ENCODE assay signal across 17 cellular contexts in genomic region chr4:15765306-15765705, GRCh38. TPM values are rescaled to one million over a fixed set of nuclear protein-coding genes. Genes with fewer than 3 reads are reported as not detected.
DNase-seq lines count a peak whose midpoint lies in the region; ATAC-seq and TF ChIP-seq lines count a peak whose summit lies in the region.
"Had no signal": no experiment of that assay in that cellular context is flagged by ENCODE, and none has a peak within 500 bp of the region (broad histone marks: within the 10 kb centered on the region; RNA-seq: fewer than 3 reads in every experiment).

No MANE protein-coding gene starts in this region.

- no peak for DNase-seq in activated naive CD4-positive, alpha-beta T cell treated with anti-CD3 and anti-CD28 coated beads, Interleukin-2, amount 50 U/mL, for 16 hours
- peak; percentile 35 for DNase-seq in activated CD8-positive, alpha-beta T cell treated with anti-CD3 and anti-CD28 coated beads, Interleukin-2, amount 10 ng/mL, durations not matched to agents 7 days and 5 days
- no peak for DNase-seq in spleen
- no peak for DNase-seq in upper lobe of right lung
- DNase-seq in mesothelial cell of epicardium (ENCODE audit: low spot score in 2 of 2, unreplicated experiment in 2 of 2) = no peak
- DNase-seq in heart right ventricle = no peak
- DNase-seq: activated B cell treated with CpG ODN at 0.5 μM for 24 hours, activated T-cell treated with anti-CD3 and anti-CD28 coated beads for 4 hours, aorta, NCI-H1436, NCI-H446, stomach had no signal

- H3K27me3 Mint-ChIP-seq in activated naive CD4-positive, alpha-beta T cell treated with anti-CD3 and anti-CD28 coated beads, Interleukin-2, amount 50 U/mL, for 24 hours = no peaks in the 10 kb centered on the region
- no peaks in the 10 kb centered on the region for H3K27me3 Mint-ChIP-seq in activated CD8-positive, alpha-beta T cell treated with anti-CD3 and anti-CD28 coated beads, Interleukin-2, amount 10 ng/mL, durations not matched to agents 7 days and 5 days (ENCODE audit: low read depth)
- no peaks in the 10 kb centered on the region for H3K27me3 Mint-ChIP-seq in mesothelial cell of epicardium (ENCODE audit: low read depth)
- H3K27me3 Mint-ChIP-seq: activated B cell treated with CpG ODN at 0.5 μM for 24 hours had no signal

- H3K4me1 ChIP-seq in spleen = peaks cover 9 to 48% (median 20%) of the 10 kb centered on the region in 6 donors
- no peaks in the 10 kb centered on the region for H3K4me1 ChIP-seq in upper lobe of right lung
- H3K4me1 ChIP-seq in heart right ventricle = peaks cover 0 to 15% (median 0%) of the 10 kb centered on the region in 9 donors
- H3K4me1 ChIP-seq: gastroesophageal sphincter, stomach had no signal

- H3K9me3 Mint-ChIP-seq in activated naive CD4-positive, alpha-beta T cell treated with anti-CD3 and anti-CD28 coated beads, Interleukin-2, amount 50 U/mL, for 24 hours = peaks cover 10% of the 10 kb centered on the region
- peaks cover 10% of the 10 kb centered on the region for H3K9me3 Mint-ChIP-seq in activated CD8-positive, alpha-beta T cell treated with anti-CD3 and anti-CD28 coated beads, Interleukin-2, amount 10 ng/mL, durations not matched to agents 7 days and 5 days (ENCODE audit: insufficient read depth)
- H3K9me3 Mint-ChIP-seq in mesothelial cell of epicardium = peaks cover 5% of the 10 kb centered on the region
- H3K9me3 Mint-ChIP-seq: activated B cell treated with CpG ODN at 0.5 μM for 24 hours had no signal

- H3K4me3 ChIP-seq in spleen (no peak overlapping the region), upper lobe of right lung (no peak overlapping the region), heart right ventricle (no peak overlapping the region)
- H3K4me3 ChIP-seq: gastroesophageal sphincter, stomach had no signal

- CTCF ChIA-PET in activated CD8-positive, alpha-beta T cell treated with anti-CD3 and anti-CD28 coated beads, Interleukin-2, amount 10 ng/mL, durations not matched to agents 7 days and 5 days (lab: Charles Lee) = interaction anchor here (1.7 to 3.4 kb wide), 3 partner anchors 9 to 14 kb away, joined by 5 to 73 read pairs (median 21); partner anchors contain the start of gene CD38

- H3K27me3 ChIP-seq in spleen (replicated peaks in 1 of 7) (no peaks in the 10 kb centered on the region), upper lobe of right lung (no peaks in the 10 kb centered on the region), heart right ventricle (no peaks in the 10 kb centered on the region)
- H3K27me3 ChIP-seq: gastroesophageal sphincter, stomach had no signal

- no peaks in the 10 kb centered on the region for H3K9me3 ChIP-seq in KOPT-K1 (ENCODE audit: insufficient read depth, low read length, poor library complexity, severe bottlenecking)
- H3K9me3 ChIP-seq in spleen = no peaks in the 10 kb centered on the region
- H3K9me3 ChIP-seq in upper lobe of right lung = no peaks in the 10 kb centered on the region
- H3K9me3 ChIP-seq in heart right ventricle = no peaks in the 10 kb centered on the region
- H3K9me3 ChIP-seq: gastroesophageal sphincter, stomach had no signal

- POLR2A ChIA-PET in activated CD8-positive, alpha-beta T cell treated with anti-CD3 and anti-CD28 coated beads, Interleukin-2, amount 10 ng/mL, durations not matched to agents 7 days and 5 days (lab: Charles Lee) = interaction anchor here (2.7 to 6.7 kb wide), 2 partner anchors 8 to 14 kb away, joined by 38 to 83 read pairs; partner anchors contain the start of gene CD38

- H3K4me3 Mint-ChIP-seq in activated naive CD4-positive, alpha-beta T cell treated with anti-CD3 and anti-CD28 coated beads, Interleukin-2, amount 50 U/mL, for 24 hours = peak overlapping the region; percentile 12
- peak overlapping the region; percentile 51 for H3K4me3 Mint-ChIP-seq in activated CD8-positive, alpha-beta T cell treated with anti-CD3 and anti-CD28 coated beads, Interleukin-2, amount 10 ng/mL, durations not matched to agents 7 days and 5 days
- H3K4me3 Mint-ChIP-seq in mesothelial cell of epicardium = no peak overlapping the region
- H3K4me3 Mint-ChIP-seq: activated B cell treated with CpG ODN at 0.5 μM for 24 hours had no signal

- 28 to 46% (median 38%) methylated on average over 7 of the region's 7 CpGs for WGBS in spleen, 5 donors
- WGBS in heart right ventricle, 2 donors = 49 to 55% methylated on average over 7 of the region's 7 CpGs

- intact Hi-C loops in spleen (cut with DNase I; ENCODE audit: low total_unique reads) = no loop called here
- intact Hi-C loops in upper lobe of right lung (cut with DNase I) = no loop called here
- intact Hi-C loops in heart right ventricle (cut with DNase I) = no loop called here

- no peak for TF ChIP-seq CTCF in spleen (IDR thresholded peaks at IDR 0.05 in 8 of 11, conservative IDR thresholded peaks at IDR 0.05 in 3 of 11)
- no peak for TF ChIP-seq CTCF in upper lobe of right lung (IDR thresholded peaks at IDR 0.05)
- no peak for TF ChIP-seq CTCF in mesothelial cell of epicardium (IDR thresholded peaks at IDR 0.05; ENCODE audit: unreplicated experiment)
- TF ChIP-seq CTCF in heart right ventricle (IDR thresholded peaks at IDR 0.05) = no peak

- H3K36me3 Mint-ChIP-seq in activated naive CD4-positive, alpha-beta T cell treated with anti-CD3 and anti-CD28 coated beads, Interleukin-2, amount 50 U/mL, for 24 hours = peaks cover 4% of the 10 kb centered on the region
- peaks cover 20% of the 10 kb centered on the region for H3K36me3 Mint-ChIP-seq in activated CD8-positive, alpha-beta T cell treated with anti-CD3 and anti-CD28 coated beads, Interleukin-2, amount 10 ng/mL, durations not matched to agents 7 days and 5 days (ENCODE audit: low read depth)
- no peaks in the 10 kb centered on the region for H3K36me3 Mint-ChIP-seq in mesothelial cell of epicardium

- peaks cover 61% of the 10 kb centered on the region for H3K4me1 Mint-ChIP-seq in activated naive CD4-positive, alpha-beta T cell treated with anti-CD3 and anti-CD28 coated beads, Interleukin-2, amount 50 U/mL, for 24 hours
- peaks cover 72% of the 10 kb centered on the region for H3K4me1 Mint-ChIP-seq in activated CD8-positive, alpha-beta T cell treated with anti-CD3 and anti-CD28 coated beads, Interleukin-2, amount 10 ng/mL, durations not matched to agents 7 days and 5 days (ENCODE audit: low read depth)
- H3K4me1 Mint-ChIP-seq in mesothelial cell of epicardium = no peaks in the 10 kb centered on the region

- H3K27ac ChIP-seq in KOPT-K1 (ENCODE audit: low read depth, low read length, poor library complexity, severe bottlenecking) (peak overlapping the region; percentile 86), spleen (peak overlapping the region in 5 of 8 donors; percentile 16 to 59 (median 40)), upper lobe of right lung (no peak overlapping the region), heart right ventricle (no peak overlapping the region)
- H3K27ac ChIP-seq: epithelial cell of prostate, gastroesophageal sphincter, stomach had no signal

- peak; percentile 3 for ATAC-seq in activated CD8-positive, alpha-beta T cell treated with anti-CD3 and anti-CD28 coated beads, Interleukin-2, amount 10 ng/mL, durations not matched to agents 7 days and 5 days
- ATAC-seq in upper lobe of right lung (no peak), heart right ventricle (no peak)
- ATAC-seq: gastroesophageal sphincter had no signal

- H3K36me3 ChIP-seq in KOPT-K1 (ENCODE audit: insufficient read depth, low read length) (no peaks in the 10 kb centered on the region), spleen (no peaks in the 10 kb centered on the region), upper lobe of right lung (no peaks in the 10 kb centered on the region), heart right ventricle (no peaks in the 10 kb centered on the region)
- H3K36me3 ChIP-seq: gastroesophageal sphincter, stomach had no signal

- no peak for TF ChIP-seq POLR2A in spleen (IDR thresholded peaks at IDR 0.05)

- H3K27ac Mint-ChIP-seq in activated naive CD4-positive, alpha-beta T cell treated with anti-CD3 and anti-CD28 coated beads, Interleukin-2, amount 50 U/mL, for 24 hours = peak overlapping the region; percentile 83
- peak overlapping the region; percentile 88 for H3K27ac Mint-ChIP-seq in activated CD8-positive, alpha-beta T cell treated with anti-CD3 and anti-CD28 coated beads, Interleukin-2, amount 10 ng/mL, durations not matched to agents 7 days and 5 days
- H3K27ac Mint-ChIP-seq in mesothelial cell of epicardium = no peak overlapping the region
- H3K27ac Mint-ChIP-seq: activated B cell treated with CpG ODN at 0.5 μM for 24 hours had no signal

RNA-seq across cellular contexts. Expression of gene CD38, which starts 12.8 kb away (rescaled TPM):
- total RNA-seq in activated CD8-positive, alpha-beta T cell treated with anti-CD3 and anti-CD28 coated beads, Interleukin-2, amount 10 ng/mL, durations not matched to agents 7 days and 5 days = 10 to 100 TPM; 88.8 to 93.4 TPM
- 10 to 100 TPM; 45.1 to 92.9 (median 62.7) TPM for total RNA-seq in spleen
- 1 to 10 TPM; 4.9 to 9.5 (median 5.8) TPM for polyA plus RNA-seq in spleen
- total RNA-seq in upper lobe of right lung = 2.4 TPM
- 0.20 to 0.22 TPM in 2 of 3 replicates, not detected in the other for total RNA-seq in mesothelial cell of epicardium
- 10 to 100 TPM in 1 of 10 donors, 1 to 10 TPM in 7, under 1 TPM in 2; 0.68 to 11.3 (median 3.3) TPM for total RNA-seq in heart right ventricle
- polyA plus RNA-seq in heart right ventricle = 1 to 10 TPM; 1.3 to 3.7 TPM
- total RNA-seq: LHCN-M2 had no signal

Comparison
In these comparisons a context has a peak if more than half of its experiments do, and no peak if none do; other contexts are left out.
1. H3K27ac ChIP-seq: peak in KOPT-K1 (single experiment) and spleen (5 of 8); none in upper lobe of right lung (single experiment) and heart right ventricle (0 of 10).